Comparison of ENCODE assay signal across 17 cellular contexts in genomic region chr2:53770264-53770663, GRCh38. TPM values are rescaled to one million over a fixed set of nuclear protein-coding genes. Genes with fewer than 3 reads are reported as not detected.
DNase-seq lines count a peak whose midpoint lies in the region; ATAC-seq, FAIRE-seq and TF ChIP-seq lines count a peak whose summit lies in the region.
"Had no signal": no experiment of that assay in that cellular context is flagged by ENCODE, and none has a peak within 500 bp of the region (broad histone marks: within the 10 kb centered on the region; RNA-seq: fewer than 3 reads in every experiment).

No MANE protein-coding gene starts in this region.

- H3K36me3 Mint-ChIP-seq in activated CD8-positive, alpha-beta T cell treated with anti-CD3 and anti-CD28 coated beads for 36 hours (ENCODE audit: low read depth), result peaks cover 39% of the 10 kb centered on the region
- H3K36me3 Mint-ChIP-seq in activated CD8-positive, alpha-beta T cell treated with anti-CD3 and anti-CD28 coated beads, Interleukin-2, amount 10 ng/mL, durations not matched to agents 7 days and 5 days (ENCODE audit: low read depth), result peaks cover 29% of the 10 kb centered on the region

- H3K4me1 ChIP-seq in SJCRH30 (no peaks in the 10 kb centered on the region), spleen (peaks cover 10 to 28% (median 20%) of the 10 kb centered on the region in 6 donors)

- TF ChIP-seq CTCF in activated CD8-positive, alpha-beta T cell treated with anti-CD3 and anti-CD28 coated beads for 36 hours (IDR thresholded peaks at IDR 0.05), result no peak
- TF ChIP-seq CTCF in spleen (IDR thresholded peaks at IDR 0.05 in 8 of 11, conservative IDR thresholded peaks at IDR 0.05 in 3 of 11), result no peak

- DNase-seq in activated CD8-positive, alpha-beta T cell treated with anti-CD3 and anti-CD28 coated beads for 36 hours, result no peak
- DNase-seq in activated CD8-positive, alpha-beta T cell treated with anti-CD3 and anti-CD28 coated beads, Interleukin-2, amount 10 ng/mL, durations not matched to agents 7 days and 5 days, result no peak
- DNase-seq in RCC 7860 (ENCODE audit: low spot score) (peak; percentile 48), erythroblast (lab: John Stamatoyannopoulos, UW) (peak; percentile 51 to 65), SJCRH30 (no peak), spleen (no peak)
- DNase-seq: cerebellar nuclear complex; GF-D8; H9; kidney glomerular epithelial cell; MM.1S; NCI-H1930; stimulated activated CD4-positive, alpha-beta T cell treated with anti-CD3 and anti-CD28 coated beads, Interleukin-15, amount 100 ng/mL, for 24 hours; stomach had no signal

- H3K36me3 ChIP-seq in SJCRH30 (peaks cover 21% of the 10 kb centered on the region), spleen (peaks cover 0 to 16% (median under 1%) of the 10 kb centered on the region in 6 donors)

- H3K27ac ChIP-seq in SJCRH30, result no peak overlapping the region
- no peak overlapping the region for H3K27ac ChIP-seq in spleen

- H3K27me3 Mint-ChIP-seq in activated CD8-positive, alpha-beta T cell treated with anti-CD3 and anti-CD28 coated beads for 36 hours, result no peaks in the 10 kb centered on the region
- H3K27me3 Mint-ChIP-seq in activated CD8-positive, alpha-beta T cell treated with anti-CD3 and anti-CD28 coated beads, Interleukin-2, amount 10 ng/mL, durations not matched to agents 7 days and 5 days (ENCODE audit: low read depth), result no peaks in the 10 kb centered on the region

- FAIRE-seq in G401.6 (lab: Jason Lieb, UNC) (peak; percentile 13), RCC 7860 (lab: Jason Lieb, UNC) (peak; percentile 81)

- peaks cover 38% of the 10 kb centered on the region for H3K4me1 Mint-ChIP-seq in activated CD8-positive, alpha-beta T cell treated with anti-CD3 and anti-CD28 coated beads for 36 hours (ENCODE audit: low read depth)
- peaks cover 35% of the 10 kb centered on the region for H3K4me1 Mint-ChIP-seq in activated CD8-positive, alpha-beta T cell treated with anti-CD3 and anti-CD28 coated beads, Interleukin-2, amount 10 ng/mL, durations not matched to agents 7 days and 5 days (ENCODE audit: low read depth)

- 76 to 87% (median 81%) methylated on average over 4 of the region's 4 CpGs for WGBS in spleen, 5 donors

- intact Hi-C loops in activated CD8-positive, alpha-beta T cell treated with anti-CD3 and anti-CD28 coated beads for 36 hours (cut with micrococcal nuclease), result no loop called here
- intact Hi-C loops in spleen (cut with DNase I; ENCODE audit: low total_unique reads), result no loop called here

- no peaks in the 10 kb centered on the region for H3K9me3 ChIP-seq in SJCRH30 (replicated peaks)
- no peaks in the 10 kb centered on the region for H3K9me3 ChIP-seq in spleen
- H3K9me3 ChIP-seq: stomach had no signal

- ATAC-seq in activated CD8-positive, alpha-beta T cell treated with anti-CD3 and anti-CD28 coated beads for 36 hours, result no peak
- no peak for ATAC-seq in activated CD8-positive, alpha-beta T cell treated with anti-CD3 and anti-CD28 coated beads, Interleukin-2, amount 10 ng/mL, durations not matched to agents 7 days and 5 days
- no peak for ATAC-seq in GM19395 (IDR thresholded peaks at IDR 0.05; ENCODE audit: unreplicated experiment)
- ATAC-seq: WTC11 had no signal

- H3K4me3 ChIP-seq in SJCRH30 (no peak overlapping the region), spleen (no peak overlapping the region)
- H3K4me3 ChIP-seq: stomach had no signal

- no peaks in the 10 kb centered on the region for H3K27me3 ChIP-seq in SJCRH30
- no peaks in the 10 kb centered on the region for H3K27me3 ChIP-seq in spleen (replicated peaks in 1 of 7)
- H3K27me3 ChIP-seq: stomach had no signal

- CTCF ChIA-PET in activated CD8-positive, alpha-beta T cell treated with anti-CD3 and anti-CD28 coated beads for 36 hours (lab: Charles Lee), result no interaction called here
- CTCF ChIA-PET in activated CD8-positive, alpha-beta T cell treated with anti-CD3 and anti-CD28 coated beads, Interleukin-2, amount 10 ng/mL, durations not matched to agents 7 days and 5 days (lab: Charles Lee), result interaction anchor here (1.0 to 1.3 kb wide), 2 partner anchors 11 to 16 kb away, joined by 3 read pairs; partner anchors contain the start of gene ASB3

- TF ChIP-seq POLR2A in erythroblast (IDR thresholded peaks at IDR 0.05; ENCODE audit: low read length) (no peak), spleen (IDR thresholded peaks at IDR 0.05) (no peak)

- H3K9me3 Mint-ChIP-seq in activated CD8-positive, alpha-beta T cell treated with anti-CD3 and anti-CD28 coated beads for 36 hours, result no peaks in the 10 kb centered on the region
- no peaks in the 10 kb centered on the region for H3K9me3 Mint-ChIP-seq in activated CD8-positive, alpha-beta T cell treated with anti-CD3 and anti-CD28 coated beads, Interleukin-2, amount 10 ng/mL, durations not matched to agents 7 days and 5 days (ENCODE audit: insufficient read depth)
- H3K9me3 Mint-ChIP-seq: H9, WTC11 had no signal

- POLR2A ChIA-PET in activated CD8-positive, alpha-beta T cell treated with anti-CD3 and anti-CD28 coated beads for 36 hours (lab: Charles Lee), result interaction anchor here (1.4 to 4.2 kb wide), 2 partner anchors 10 to 16 kb away, joined by 4 to 59 read pairs; partner anchors contain the start of genes ASB3 and ERLEC1
- POLR2A ChIA-PET in activated CD8-positive, alpha-beta T cell treated with anti-CD3 and anti-CD28 coated beads, Interleukin-2, amount 10 ng/mL, durations not matched to agents 7 days and 5 days (lab: Charles Lee), result interaction anchor here (0.6 to 4.9 kb wide), 2 partner anchors 10 to 16 kb away, joined by 3 to 97 read pairs; partner anchors contain the start of genes ASB3 and ERLEC1

- peak overlapping the region; percentile 96 for H3K4me3 Mint-ChIP-seq in activated CD8-positive, alpha-beta T cell treated with anti-CD3 and anti-CD28 coated beads for 36 hours
- no peak overlapping the region for H3K4me3 Mint-ChIP-seq in activated CD8-positive, alpha-beta T cell treated with anti-CD3 and anti-CD28 coated beads, Interleukin-2, amount 10 ng/mL, durations not matched to agents 7 days and 5 days
- H3K4me3 Mint-ChIP-seq: WTC11 had no signal

- H3K27ac Mint-ChIP-seq in activated CD8-positive, alpha-beta T cell treated with anti-CD3 and anti-CD28 coated beads for 36 hours, result peak overlapping the region; percentile 34
- no peak overlapping the region for H3K27ac Mint-ChIP-seq in activated CD8-positive, alpha-beta T cell treated with anti-CD3 and anti-CD28 coated beads, Interleukin-2, amount 10 ng/mL, durations not matched to agents 7 days and 5 days
- H3K27ac Mint-ChIP-seq: H9 had no signal

RNA-seq across cellular contexts. Expression of gene CHAC2, which starts 2.7 kb away (rescaled TPM):
- 10 to 100 TPM; 19.8 to 20.4 TPM for total RNA-seq in activated CD8-positive, alpha-beta T cell treated with anti-CD3 and anti-CD28 coated beads for 36 hours
- total RNA-seq in activated CD8-positive, alpha-beta T cell treated with anti-CD3 and anti-CD28 coated beads, Interleukin-2, amount 10 ng/mL, durations not matched to agents 7 days and 5 days, result 10 to 100 TPM; 17.1 to 18.1 TPM
- 25.8 and 30.2 TPM in 2 replicates for total RNA-seq in SJCRH30 (2014; rRNA removed; shearing (Covaris generic))
- total RNA-seq in spleen, result 1 to 10 TPM; 2.7 to 9.5 (median 4.4) TPM
- polyA plus RNA-seq in spleen, result 1 to 10 TPM; 4.3 to 7.9 (median 7.4) TPM

RNA-seq across cellular contexts. Expression of gene ASB3, which starts 16.5 kb away (rescaled TPM):
- 10 to 100 TPM; 22.9 to 25.3 TPM for total RNA-seq in activated CD8-positive, alpha-beta T cell treated with anti-CD3 and anti-CD28 coated beads for 36 hours
- total RNA-seq in activated CD8-positive, alpha-beta T cell treated with anti-CD3 and anti-CD28 coated beads, Interleukin-2, amount 10 ng/mL, durations not matched to agents 7 days and 5 days, result 10 to 100 TPM; 25.3 to 25.8 TPM
- 42.3 and 44.4 TPM in 2 replicates for total RNA-seq in SJCRH30 (2014; rRNA removed; shearing (Covaris generic))
- 10 to 100 TPM; 19.2 to 28.1 (median 21.9) TPM for total RNA-seq in spleen
- 10 to 100 TPM in 1 of 3 donors, 1 to 10 TPM in 2; 7.7 to 13.6 (median 9.9) TPM for polyA plus RNA-seq in spleen

RNA-seq across cellular contexts. Expression of gene ERLEC1, which starts 16.6 kb away (rescaled TPM):
- 10 to 100 TPM; 15.6 to 19.2 TPM for total RNA-seq in activated CD8-positive, alpha-beta T cell treated with anti-CD3 and anti-CD28 coated beads for 36 hours
- total RNA-seq in activated CD8-positive, alpha-beta T cell treated with anti-CD3 and anti-CD28 coated beads, Interleukin-2, amount 10 ng/mL, durations not matched to agents 7 days and 5 days, result 10 to 100 TPM; 19.5 to 20.9 TPM
- 46.9 and 51.5 TPM in 2 replicates for total RNA-seq in SJCRH30 (2014; rRNA removed; shearing (Covaris generic))
- total RNA-seq in spleen, result 10 to 100 TPM; 23.9 to 56.4 (median 36.2) TPM
- polyA plus RNA-seq in spleen, result 10 to 100 TPM; 12.7 to 23.1 (median 17.0) TPM

Comparison
In these comparisons a context has a peak if more than half of its experiments do, and no peak if none do; other contexts are left out.
1. DNase-seq: peak in RCC 7860 (single experiment) and erythroblast (2 of 2); none in activated CD8-positive, alpha-beta T cell treated with anti-CD3 and anti-CD28 coated beads for 36 hours (single experiment), activated CD8-positive, alpha-beta T cell treated with anti-CD3 and anti-CD28 coated beads, Interleukin-2, amount 10 ng/mL, durations not matched to agents 7 days and 5 days (single experiment), SJCRH30 (0 of 2) and spleen (single experiment).